8 cellular contexts compared by ENCODE assay signal in the genomic region with DNA sequence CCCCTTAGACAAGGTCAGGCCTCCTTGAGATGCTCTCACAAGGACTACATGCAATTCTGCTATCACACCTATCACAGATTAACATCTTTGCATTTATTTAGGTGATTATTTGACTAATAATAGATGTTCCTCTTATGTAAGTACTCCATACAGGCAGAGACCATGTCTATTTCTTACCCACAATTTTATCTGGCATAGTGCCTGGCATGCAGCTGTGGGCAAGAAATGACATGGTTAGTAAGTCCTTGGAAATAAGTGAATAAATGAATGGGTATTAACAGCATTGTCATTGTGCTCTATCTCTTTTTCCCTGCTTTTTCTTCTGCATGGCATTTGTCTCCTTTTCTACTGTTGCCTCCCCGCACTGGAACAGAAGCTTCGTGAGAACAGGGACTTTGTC. TPM values are rescaled to one million over a fixed set of nuclear protein-coding genes. Genes with fewer than 3 reads are reported as not detected.
DNase-seq lines count a peak whose midpoint lies in the region; ATAC-seq and TF ChIP-seq lines count a peak whose summit lies in the region.
"Had no signal": no experiment of that assay in that cellular context is flagged by ENCODE, and none has a peak within 500 bp of the region (broad histone marks: within the 10 kb centered on the region; RNA-seq: fewer than 3 reads in every experiment).

No MANE protein-coding gene starts in this region.

- no TSS peak for BruUV-seq in Panc1 (replicated peaks; lab: Mats Ljungman, UMichigan)

- DNase-seq in EH (ENCODE audit: low read depth) (peak; percentile 32), Panc1 (ENCODE audit: low read depth, low spot score) (no peak), epithelial cell of esophagus (ENCODE audit: low read depth) (peak; percentile 30), gastrocnemius medialis (no peak), NCI-H69 (lab: John Stamatoyannopoulos, UW) (no peak), putamen (ENCODE audit: low spot score) (no peak)
- no peak for DNase-seq in stimulated activated CD8-positive, alpha-beta memory T cell treated with anti-CD3 and anti-CD28 coated beads, Interleukin-4, amount 100 ng/mL, for 48 hours

- H3K36me3 ChIP-seq in Panc1 (ENCODE audit: control insufficient read depth, insufficient read depth, low read length) (no peaks in the 10 kb centered on the region), gastrocnemius medialis (no peaks in the 10 kb centered on the region)
- H3K36me3 ChIP-seq: WERI-Rb-1 had no signal

- H3K27me3 ChIP-seq in Panc1 (ENCODE audit: control insufficient read depth, insufficient read depth, low read length) (no peaks in the 10 kb centered on the region), gastrocnemius medialis (no peaks in the 10 kb centered on the region)

- no peak for TF ChIP-seq POLR2A in gastrocnemius medialis (IDR thresholded peaks at IDR 0.05)

- intact Hi-C loops in Panc1 (cut with micrococcal nuclease; ENCODE audit: unreplicated experiment), result loop anchor here (2.0 kb wide), 1 partner anchor 82 kb away; no protein-coding TSS in a partner anchor
- intact Hi-C loops in gastrocnemius medialis (cut with DNase I; ENCODE audit: low total_unique reads), result loop anchor here (1.0 to 2.0 kb wide), 3 partner anchors 38 to 82 kb away; partner anchors contain the start of gene IRF1

- H3K9me3 ChIP-seq in Panc1 (ENCODE audit: control insufficient read depth, insufficient read depth, low read depth, low read length), result no peaks in the 10 kb centered on the region
- no peaks in the 10 kb centered on the region for H3K9me3 ChIP-seq in gastrocnemius medialis

- CTCF ChIA-PET in Panc1 (lab: Charles Lee), result no interaction called here

- no peak for ATAC-seq in Panc1
- ATAC-seq in gastrocnemius medialis, result no peak

- H3K27ac ChIP-seq in Panc1 (ENCODE audit: low read length) (peak overlapping the region; percentile 82; the same call in 1 of the 2 replicates), gastrocnemius medialis (peak overlapping the region; percentile 87 to 99 (median 94))
- H3K27ac ChIP-seq: WERI-Rb-1 had no signal

- POLR2A ChIA-PET in Panc1 (lab: Charles Lee), result no interaction called here

- in situ Hi-C loops in Panc1 (cut with HindIII; ENCODE audit: low pct_unique_long_range_greater_than_20kb, low sequenced_read_pairs), result no loop called here
- in situ Hi-C loops in gastrocnemius medialis (cut with MboI; ENCODE audit: low sequenced_read_pairs in 4 of 4), result no loop called here

- H3K4me1 ChIP-seq in Panc1 (ENCODE audit: control insufficient read depth, insufficient read depth, low read length), result peaks cover 60% of the 10 kb centered on the region
- peaks cover 93% of the 10 kb centered on the region in 2 donors for H3K4me1 ChIP-seq in gastrocnemius medialis

- no peak for TF ChIP-seq CTCF in Panc1 (IDR thresholded peaks at IDR 0.05)
- TF ChIP-seq CTCF in epithelial cell of esophagus (IDR thresholded peaks at IDR 0.05; ENCODE audit: insufficient read depth, low read depth, low read length, missing control alignments), result no peak
- no peak for TF ChIP-seq CTCF in gastrocnemius medialis (IDR thresholded peaks at IDR 0.05 in 4 of 5, conservative IDR thresholded peaks at IDR 0.05 in 1 of 5)

- H3K4me3 ChIP-seq in Panc1 (ENCODE audit: low read depth in 2 of 2, low read length in 2 of 2), result no peak overlapping the region
- H3K4me3 ChIP-seq in epithelial cell of esophagus (ENCODE audit: low read length), result no peak overlapping the region
- H3K4me3 ChIP-seq in gastrocnemius medialis, result no peak overlapping the region

RNA-seq across cellular contexts. Expression of gene SLC22A5, which starts 49.4 kb away (rescaled TPM):
- total RNA-seq in Panc1 (2021; ENCODE audit: unreplicated experiment) (9.5 TPM), gastrocnemius medialis (100 to 1,000 TPM in 1 of 4 donors, 10 to 100 TPM in 3; 56.2 to 116 (median 79.2) TPM)
- 7.2 TPM for polyA plus RNA-seq in Panc1 (2012; ENCODE audit: insufficient read length)

Comparison
In these comparisons a context has a peak if more than half of its experiments do, and no peak if none do; other contexts are left out.
1. DNase-seq: peak in EH (single experiment) and epithelial cell of esophagus (single experiment); none in Panc1 (single experiment), gastrocnemius medialis (0 of 2), stimulated activated CD8-positive, alpha-beta memory T cell treated with anti-CD3 and anti-CD28 coated beads, Interleukin-4, amount 100 ng/mL, for 48 hours (single experiment), NCI-H69 (single experiment) and putamen (single experiment).